ENCODE assay signal across 15 cellular contexts in genomic region chr5:36685631-36686147, GRCh38.
DNase-seq lines count a peak whose midpoint lies in the region; ATAC-seq, FAIRE-seq and TF ChIP-seq lines count a peak whose summit lies in the region.
"Had no signal": no experiment of that assay in that cellular context is flagged by ENCODE, and none has a peak within 500 bp of the region (broad histone marks: within the 10 kb centered on the region; RNA-seq: fewer than 3 reads in every experiment).

No MANE protein-coding gene starts in this region.

- SMC1A ChIA-PET in GM12878 (lab: Charles Lee; ENCODE audit: uncharacterized antibody, unreplicated experiment), result interaction anchor here (1.7 to 9.4 kb wide), 2 partner anchors 11 to 36 kb away, joined by 6 to 101 read pairs; no protein-coding TSS in a partner anchor

- no peaks in the 10 kb centered on the region for H3K9me3 ChIP-seq in GM12878 (replicated peaks; ENCODE audit: control insufficient read depth, insufficient read depth, low read length)
- H3K9me3 ChIP-seq in CD4-positive, alpha-beta T cell (ENCODE audit: control insufficient read depth, low read length), result no peaks in the 10 kb centered on the region

- intact Hi-C loops in GM12878 (cut with micrococcal nuclease; ENCODE audit: unreplicated experiment), result no loop called here
- intact Hi-C loops in CD4-positive, alpha-beta T cell (cut with DNase I, micrococcal nuclease), result no loop called here

- no peak overlapping the region for H3K4me3 ChIP-seq in AG10803 (ENCODE audit: low read length)
- H3K4me3 ChIP-seq in GM12878, result no peak overlapping the region

- in situ Hi-C loops in GM12878 (cut with MboI), result no loop called here

- TF ChIP-seq EP300 in GM12878 (IDR thresholded peaks at IDR 0.05; ENCODE audit: borderline replicate concordance in 1 of 2, control insufficient read depth in 1 of 2, low read depth in 2 of 2, low read length in 2 of 2), result no peak

- peak; percentile 26 for ATAC-seq in GM19043 (IDR thresholded peaks at IDR 0.05; ENCODE audit: low read depth, unreplicated experiment)
- peak; percentile 29 for ATAC-seq in HG03565 (IDR thresholded peaks at IDR 0.05; ENCODE audit: unreplicated experiment)
- ATAC-seq in GM12878, result peak; percentile 53
- ATAC-seq in CD4-positive, alpha-beta T cell (ENCODE audit: poor library complexity), result no peak

- no peak for TF ChIP-seq CTCF in AG10803 (conservative IDR thresholded peaks at IDR 0.05; ENCODE audit: low read length)
- no peak for TF ChIP-seq CTCF in GM12878 (IDR thresholded peaks at IDR 0.05 in 2 of 3, conservative IDR thresholded peaks at IDR 0.05 in 1 of 3; ENCODE audit: control insufficient read depth in 2 of 3, extremely low read depth in 1 of 3, insufficient read depth in 1 of 3, low read depth in 3 of 3, low read length in 3 of 3)
- TF ChIP-seq CTCF in CD4-positive, alpha-beta T cell (IDR thresholded peaks at IDR 0.05), result no peak

- H3K4me1 Mint-ChIP-seq in CD4-positive, alpha-beta T cell (ENCODE audit: low read depth), result peaks cover 10% of the 10 kb centered on the region

- H3K27me3 ChIP-seq in GM12878 (replicated peaks in 1 of 2; ENCODE audit: control insufficient read depth in 2 of 2, insufficient read depth in 2 of 2, low read length in 1 of 2), result no peaks in the 10 kb centered on the region
- no peaks in the 10 kb centered on the region for H3K27me3 ChIP-seq in CD4-positive, alpha-beta T cell (ENCODE audit: control insufficient read depth, insufficient read depth, low read length)

- CTCF ChIA-PET in GM12878 (lab: Yijun Ruan, JAX), result interaction anchor here (1.9 to 4.0 kb wide), 2 partner anchors 10 to 184 kb away, joined by 4 to 25 read pairs; no protein-coding TSS in a partner anchor
- CTCF ChIA-PET in CD4-positive, alpha-beta T cell (lab: Charles Lee), result interaction anchor here (0.9 kb wide), 1 partner anchor 11 kb away, joined by 3 read pairs; no protein-coding TSS in a partner anchor

- BruUV-seq in GM12878 (replicated peaks; lab: Mats Ljungman, UMichigan), result no TSS peak

- H3K9me3 Mint-ChIP-seq in CD4-positive, alpha-beta T cell, result no peaks in the 10 kb centered on the region
- H3K9me3 Mint-ChIP-seq: neural crest cell had no signal

- POLR2A ChIA-PET in GM12878 (lab: Charles Lee), result interaction anchor here (0.5 to 1.7 kb wide), 2 partner anchors 10 to 304 kb away, joined by 3 to 6 read pairs; no protein-coding TSS in a partner anchor
- POLR2A ChIA-PET in CD4-positive, alpha-beta T cell (lab: Charles Lee), result no interaction called here

- H3K36me3 ChIP-seq in GM12878 (ENCODE audit: control insufficient read depth in 2 of 2, insufficient read depth in 2 of 2, low read length in 1 of 2), result no peaks in the 10 kb centered on the region

- H2AFZ ChIP-seq in GM12878 (ENCODE audit: control insufficient read depth, low read depth, low read length), result no peak overlapping the region

- TF ChIP-seq RAD21 in GM12878 (IDR thresholded peaks at IDR 0.05; ENCODE audit: insufficient read depth, low read depth, low read length), result no peak

- no peaks in the 10 kb centered on the region for H3K79me2 ChIP-seq in GM12878 (ENCODE audit: control insufficient read depth, insufficient read depth, low read length)

- TF ChIP-seq POLR2A in GM12878 (IDR thresholded peaks at IDR 0.05; ENCODE audit: low read depth, low read length), result no peak

- RAD21 ChIA-PET in GM12878 (lab: Charles Lee; ENCODE audit: unreplicated experiment), result interaction anchor here (1.0 kb wide), 1 partner anchor 37 kb away, joined by 3 read pairs; no protein-coding TSS in a partner anchor

- no peak overlapping the region for H3K9ac ChIP-seq in GM12878 (ENCODE audit: control insufficient read depth, insufficient read depth, low read length)

- 82% methylated on average over 12 of the region's 12 CpGs for WGBS in GM12878 (ENCODE audit: insufficient coverage, insufficient replicate concordance, low lambda C conversion rate, missing lambda C conversion rate)

- H3K36me3 Mint-ChIP-seq in CD4-positive, alpha-beta T cell (ENCODE audit: low read depth), result no peaks in the 10 kb centered on the region

- peaks cover 20% of the 10 kb centered on the region for H3K27me3 Mint-ChIP-seq in CD4-positive, alpha-beta T cell

- peak; percentile 49 for FAIRE-seq in GM12878 (lab: Jason Lieb, UNC)
- FAIRE-seq: A204.1 had no signal

- H3K4me3 Mint-ChIP-seq in CD4-positive, alpha-beta T cell, result no peak overlapping the region
- H3K4me3 Mint-ChIP-seq: neural crest cell had no signal

- H4K20me1 ChIP-seq in GM12878 (ENCODE audit: control insufficient read depth, insufficient read depth), result no peaks in the 10 kb centered on the region

- H3K4me2 ChIP-seq in GM12878 (ENCODE audit: control insufficient read depth, insufficient read depth), result peak overlapping the region; percentile 4; the same call in 1 of the 2 replicates

- peak; percentile 67 for DNase-seq in AG10803 (ENCODE audit: low read depth)
- no peak for DNase-seq in GM12878 (ENCODE audit: low read depth, low spot score)
- DNase-seq in CD4-positive, alpha-beta T cell, result no peak
- no peak for DNase-seq in activated CD8-positive, alpha-beta memory T cell treated with anti-CD3 and anti-CD28 coated beads for 24 hours
- no peak for DNase-seq in ecto neural progenitor cell (ENCODE audit: low spot score)
- DNase-seq in NK-92 treated with Interleukin-12 subunit alpha and Interleukin-12 subunit beta, amount 100 ng/mL, for 24 hours (lab: John Stamatoyannopoulos, UW), result no peak
- DNase-seq: activated CD4-positive, CD25-positive, alpha-beta regulatory T cell treated with anti-CD3 and anti-CD28 coated beads, Interleukin-2, amount 50 U/mL, for 72 hours; activated T-cell treated with anti-CD3 and anti-CD28 coated beads, Interleukin-2, amount 50 U/mL, for 48 hours; effector CD8-positive, alpha-beta T cell; head of caudate nucleus; NCI-H2081 had no signal

- peaks cover 18% of the 10 kb centered on the region for H3K4me1 ChIP-seq in GM12878 (ENCODE audit: control insufficient read depth, insufficient read depth, low read length)

- H3K27ac Mint-ChIP-seq in CD4-positive, alpha-beta T cell, result no peak overlapping the region

- peak overlapping the region; percentile 26; the same call in 1 of the 2 replicates for H3K27ac ChIP-seq in GM12878 (ENCODE audit: control insufficient read depth, insufficient read depth)
- no peak overlapping the region for H3K27ac ChIP-seq in CD4-positive, alpha-beta T cell (ENCODE audit: low read depth, low read length)

TF ChIP-seq in GM12878, 131 proteins besides CTCF, POLR2A, EP300 and RAD21 (continues in another document):
- no peak for TF ChIP-seq NFXL1 (IDR thresholded peaks at IDR 0.05; ENCODE audit: borderline replicate concordance)
- TF ChIP-seq DPF2 (IDR thresholded peaks at IDR 0.05), result 0 out of 2 replicates have a peak, but pooled peaks have one; percentile 48
- TF ChIP-seq PAX8 (IDR thresholded peaks at IDR 0.05), result no peak
- no peak for TF ChIP-seq CHD4 (IDR thresholded peaks at IDR 0.05)
- TF ChIP-seq SP1 (IDR thresholded peaks at IDR 0.05; ENCODE audit: low read depth, low read length), result no peak
- peak; percentile 75 for TF ChIP-seq SMARCA5 (IDR thresholded peaks at IDR 0.05)
- TF ChIP-seq MXI1 (IDR thresholded peaks at IDR 0.05; ENCODE audit: low read depth, low read length), result no peak
- peak; percentile 48 for TF ChIP-seq BCL3 (IDR thresholded peaks at IDR 0.05; ENCODE audit: borderline replicate concordance, insufficient read depth, low read depth, low read length, poor library complexity, severe bottlenecking)
- no peak for TF ChIP-seq HDAC6 (IDR thresholded peaks at IDR 0.05; ENCODE audit: unreplicated experiment)
- TF ChIP-seq RELA (IDR thresholded peaks at IDR 0.05; ENCODE audit: borderline replicate concordance, partially characterized antibody), result no peak
- peak; percentile 93 for TF ChIP-seq CREM (IDR thresholded peaks at IDR 0.05; ENCODE audit: low read depth)
- peak; percentile 92 for TF ChIP-seq CREB1 (IDR thresholded peaks at IDR 0.05; ENCODE audit: low read depth)
- TF ChIP-seq NRF1 (conservative IDR thresholded peaks at IDR 0.05; ENCODE audit: low read depth, low read length), result no peak
- no peak for TF ChIP-seq TARDBP (IDR thresholded peaks at IDR 0.05; ENCODE audit: borderline replicate concordance)
- TF ChIP-seq ZNF384 (IDR thresholded peaks at IDR 0.05; ENCODE audit: borderline replicate concordance, low read depth, low read length), result no peak
- no peak for TF ChIP-seq POLR2AphosphoS2 (IDR thresholded peaks at IDR 0.05; ENCODE audit: low read depth, low read length)
- peak; percentile 82 for TF ChIP-seq NR2F1 (conservative IDR thresholded peaks at IDR 0.05)
- peak; percentile 44; the same call in 1 of the 2 replicates for TF ChIP-seq EED (IDR thresholded peaks at IDR 0.05; ENCODE audit: low read depth)
- no peak for TF ChIP-seq USF1 (IDR thresholded peaks at IDR 0.05; ENCODE audit: borderline replicate concordance, extremely low read length, insufficient read depth, low read depth, low read length)
- TF ChIP-seq FOXK2 (IDR thresholded peaks at IDR 0.05), result no peak
- 0 out of 2 replicates have a peak, but pooled peaks have one; percentile 58 for TF ChIP-seq TCF7 (IDR thresholded peaks at IDR 0.05; ENCODE audit: borderline replicate concordance)
- TF ChIP-seq EZH2 (IDR thresholded peaks at IDR 0.05; ENCODE audit: borderline replicate concordance, control insufficient read depth, low read depth, low read length), result no peak
- TF ChIP-seq LARP7 (IDR thresholded peaks at IDR 0.05), result no peak
- TF ChIP-seq ZBED1 (IDR thresholded peaks at IDR 0.05; ENCODE audit: borderline replicate concordance), result peak; percentile 74; the same call in 1 of the 2 replicates
- TF ChIP-seq JUNB (IDR thresholded peaks at IDR 0.05), result peak; percentile 92
